In genomic region chr5:72412283-72413055, GRCh38 we compare ENCODE assay signal across 1 cellular context.
TF ChIP-seq lines count a peak whose summit lies in the region.

No MANE protein-coding gene starts in this region.

TF ChIP-seq in H1, 55 proteins besides CTCF, POLR2A, EP300 and RAD21:
- TF ChIP-seq SAP30 (IDR thresholded peaks at IDR 0.05; ENCODE audit: insufficient read depth, insufficient replicate concordance, low read length) (no peak), SRF (IDR thresholded peaks at IDR 0.05; ENCODE audit: low read depth, low read length) (no peak), SP2 (IDR thresholded peaks at IDR 0.05; ENCODE audit: low read length) (no peak), EGR1 (IDR thresholded peaks at IDR 0.05; ENCODE audit: borderline replicate concordance, low read depth, low read length) (no peak), POU5F1 (IDR thresholded peaks at IDR 0.05; ENCODE audit: low read depth, low read length) (no peak), ZNF274 (IDR thresholded peaks at IDR 0.05; ENCODE audit: borderline replicate concordance, extremely low read depth, low read length) (no peak), GTF2F1 (IDR thresholded peaks at IDR 0.05; ENCODE audit: borderline replicate concordance, low read depth, low read length) (no peak), CBX5 (IDR thresholded peaks at IDR 0.05; ENCODE audit: low read depth, low read length) (no peak), MAFK (IDR thresholded peaks at IDR 0.05; ENCODE audit: low read depth, low read length) (no peak), SP4 (IDR thresholded peaks at IDR 0.05; ENCODE audit: low read length) (no peak)
- TF ChIP-seq, protein P1, sequence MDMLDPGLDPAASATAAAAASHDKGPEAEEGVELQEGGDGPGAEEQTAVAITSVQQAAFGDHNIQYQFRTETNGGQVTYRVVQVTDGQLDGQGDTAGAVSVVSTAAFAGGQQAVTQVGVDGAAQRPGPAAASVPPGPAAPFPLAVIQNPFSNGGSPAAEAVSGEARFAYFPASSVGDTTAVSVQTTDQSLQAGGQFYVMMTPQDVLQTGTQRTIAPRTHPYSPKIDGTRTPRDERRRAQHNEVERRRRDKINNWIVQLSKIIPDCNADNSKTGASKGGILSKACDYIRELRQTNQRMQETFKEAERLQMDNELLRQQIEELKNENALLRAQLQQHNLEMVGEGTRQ (IDR thresholded peaks at IDR 0.05; ENCODE audit: low read length): no peak
TF ChIP-seq in H1: peak in this region for 0.
